3 cellular contexts compared by ENCODE assay signal in the genomic region with DNA sequence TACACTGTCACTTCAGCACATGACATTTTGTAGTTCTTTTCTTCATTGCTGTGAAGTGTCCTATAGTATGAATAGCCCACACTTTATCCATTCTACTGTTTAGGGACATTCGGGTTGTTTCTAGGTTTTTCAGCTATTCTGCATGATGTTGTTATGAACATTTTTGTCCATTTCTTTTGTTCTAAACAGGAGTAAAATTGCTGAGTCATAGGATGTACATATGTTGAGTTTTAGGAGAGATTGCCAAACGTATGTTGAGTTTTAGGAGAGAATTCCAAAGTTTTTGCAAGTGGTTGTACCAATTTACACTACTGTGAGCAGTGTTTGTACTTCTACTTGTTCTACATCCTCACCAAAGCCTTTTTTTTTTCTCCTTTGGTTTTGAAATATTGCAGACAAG.
A peak's percentile ranks its signal among the peaks of the same experiment; 100 is the strongest.
TF ChIP-seq lines count a peak whose summit lies in the region.

No MANE protein-coding gene starts in this region.

TF ChIP-seq in HepG2, 621 proteins besides CTCF, POLR2A, EP300 and RAD21:
- TF ChIP-seq NFE2L2 (IDR thresholded peaks at IDR 0.05; ENCODE audit: low read length): peak; percentile 87
- TF ChIP-seq ONECUT2 (CRISPR knock-in tag; IDR thresholded peaks at IDR 0.05): no peak
- peak; percentile 69 for TF ChIP-seq MAFF (IDR thresholded peaks at IDR 0.05; ENCODE audit: low read depth, low read length)
- TF ChIP-seq, protein P1, sequence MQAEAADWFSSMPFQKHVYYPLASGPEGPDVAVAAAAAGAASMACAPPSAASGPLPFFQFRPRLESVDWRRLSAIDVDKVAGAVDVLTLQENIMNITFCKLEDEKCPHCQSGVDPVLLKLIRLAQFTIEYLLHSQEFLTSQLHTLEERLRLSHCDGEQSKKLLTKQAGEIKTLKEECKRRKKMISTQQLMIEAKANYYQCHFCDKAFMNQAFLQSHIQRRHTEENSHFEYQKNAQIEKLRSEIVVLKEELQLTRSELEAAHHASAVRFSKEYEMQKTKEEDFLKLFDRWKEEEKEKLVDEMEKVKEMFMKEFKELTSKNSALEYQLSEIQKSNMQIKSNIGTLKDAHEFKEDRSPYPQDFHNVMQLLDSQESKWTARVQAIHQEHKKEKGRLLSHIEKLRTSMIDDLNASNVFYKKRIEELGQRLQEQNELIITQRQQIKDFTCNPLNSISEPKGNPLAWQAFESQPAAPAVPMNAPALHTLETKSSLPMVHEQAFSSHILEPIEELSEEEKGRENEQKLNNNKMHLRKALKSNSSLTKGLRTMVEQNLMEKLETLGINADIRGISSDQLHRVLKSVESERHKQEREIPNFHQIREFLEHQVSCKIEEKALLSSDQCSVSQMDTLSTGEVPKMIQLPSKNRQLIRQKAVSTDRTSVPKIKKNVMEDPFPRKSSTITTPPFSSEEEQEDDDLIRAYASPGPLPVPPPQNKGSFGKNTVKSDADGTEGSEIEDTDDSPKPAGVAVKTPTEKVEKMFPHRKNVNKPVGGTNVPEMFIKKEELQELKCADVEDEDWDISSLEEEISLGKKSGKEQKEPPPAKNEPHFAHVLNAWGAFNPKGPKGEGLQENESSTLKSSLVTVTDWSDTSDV (CRISPR knock-in tag; IDR thresholded peaks at IDR 0.05): no peak
- peak; percentile 77 to 82 for TF ChIP-seq MAFK (conservative IDR thresholded peaks at IDR 0.05 in 1 of 2, IDR thresholded peaks at IDR 0.05 in 1 of 2; ENCODE audit: low read length in 2 of 2)
- TF ChIP-seq BRCA1 (CRISPR knock-in tag; IDR thresholded peaks at IDR 0.05): no peak

TF ChIP-seq in GM12878, 131 proteins besides CTCF, POLR2A, EP300 and RAD21:
- peak; percentile 46; the same call in 1 of the 2 replicates for TF ChIP-seq BACH1 (IDR thresholded peaks at IDR 0.05; ENCODE audit: borderline replicate concordance)
- TF ChIP-seq, protein P2, sequence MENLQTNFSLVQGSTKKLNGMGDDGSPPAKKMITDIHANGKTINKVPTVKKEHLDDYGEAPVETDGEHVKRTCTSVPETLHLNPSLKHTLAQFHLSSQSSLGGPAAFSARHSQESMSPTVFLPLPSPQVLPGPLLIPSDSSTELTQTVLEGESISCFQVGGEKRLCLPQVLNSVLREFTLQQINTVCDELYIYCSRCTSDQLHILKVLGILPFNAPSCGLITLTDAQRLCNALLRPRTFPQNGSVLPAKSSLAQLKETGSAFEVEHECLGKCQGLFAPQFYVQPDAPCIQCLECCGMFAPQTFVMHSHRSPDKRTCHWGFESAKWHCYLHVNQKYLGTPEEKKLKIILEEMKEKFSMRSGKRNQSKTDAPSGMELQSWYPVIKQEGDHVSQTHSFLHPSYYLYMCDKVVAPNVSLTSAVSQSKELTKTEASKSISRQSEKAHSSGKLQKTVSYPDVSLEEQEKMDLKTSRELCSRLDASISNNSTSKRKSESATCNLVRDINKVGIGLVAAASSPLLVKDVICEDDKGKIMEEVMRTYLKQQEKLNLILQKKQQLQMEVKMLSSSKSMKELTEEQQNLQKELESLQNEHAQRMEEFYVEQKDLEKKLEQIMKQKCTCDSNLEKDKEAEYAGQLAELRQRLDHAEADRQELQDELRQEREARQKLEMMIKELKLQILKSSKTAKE (IDR thresholded peaks at IDR 0.05; ENCODE audit: low read depth, poor library complexity, severe bottlenecking): no peak

TF ChIP-seq in H1, 55 proteins besides CTCF, POLR2A, EP300 and RAD21:
- TF ChIP-seq MAFK (IDR thresholded peaks at IDR 0.05; ENCODE audit: low read depth, low read length) (peak; percentile 26; the same call in 1 of the 2 replicates), BACH1 (IDR thresholded peaks at IDR 0.05; ENCODE audit: low read length) (peak; percentile 67; the same call in 1 of the 2 replicates), CHD1 (IDR thresholded peaks at IDR 0.05; ENCODE audit: low read depth, low read length) (no peak)
